ENCODE assay signal across 8 cellular contexts in the genomic region with DNA sequence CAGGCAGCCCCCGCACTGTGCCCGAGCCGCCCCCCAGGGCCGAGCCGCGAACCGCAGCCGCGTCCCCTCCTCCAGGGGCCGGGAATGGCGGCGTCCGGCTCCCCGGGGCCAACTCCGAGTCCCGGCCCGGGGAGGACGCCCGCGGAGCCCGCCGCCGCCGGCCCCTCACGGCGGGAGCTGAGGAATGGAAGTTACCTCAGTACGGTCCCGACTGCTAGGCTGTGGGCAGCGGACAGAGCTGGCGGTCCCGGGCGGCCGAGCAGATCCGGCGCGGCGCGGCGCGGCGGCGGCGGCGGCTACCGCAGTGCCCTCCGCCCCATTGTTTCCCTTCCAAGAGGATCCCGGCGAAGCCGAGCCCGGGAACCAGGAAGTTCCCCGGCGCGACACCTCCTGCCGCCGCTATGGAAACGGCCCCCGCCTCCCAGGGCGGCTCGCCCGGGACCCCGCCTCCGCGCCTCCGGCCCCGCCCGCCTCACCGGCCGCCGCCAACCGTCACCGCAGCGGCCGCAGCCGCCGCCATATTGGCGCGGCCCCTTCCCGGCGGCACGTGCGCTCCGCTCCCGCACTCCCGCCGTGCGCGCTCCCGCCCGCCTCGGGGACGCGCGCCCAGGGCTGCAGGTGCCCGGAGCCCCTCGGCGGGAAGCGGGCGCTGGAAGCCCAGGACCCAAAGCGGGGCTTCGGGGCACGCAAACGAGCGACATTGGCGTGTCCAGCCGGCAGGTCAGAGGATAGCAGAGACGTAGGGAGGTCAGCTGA. TPM values are rescaled to one million over a fixed set of nuclear protein-coding genes. Genes with fewer than 3 reads are reported as not detected.
DNase-seq lines count a peak whose midpoint lies in the region; ATAC-seq, FAIRE-seq and TF ChIP-seq lines count a peak whose summit lies in the region.

Gene USP6NL, minus strand, starts transcription at position 403 of the 756 bp plus-strand sequence. CDS start 14,016 bp downstream, outside the sequence.

- no peaks in the 10 kb centered on the region for H3K36me3 Mint-ChIP-seq in T-cell
- H3K36me3 Mint-ChIP-seq in progenitor cell of endocrine pancreas (ENCODE audit: insufficient read depth): no peaks in the 10 kb centered on the region

- H3K27ac Mint-ChIP-seq in T-cell (peak within 1 kb of the TSS; percentile 85 to 93), progenitor cell of endocrine pancreas (peak within 1 kb of the TSS; percentile 98)

- H3K4me3 Mint-ChIP-seq in T-cell (peak within 1 kb of the TSS; percentile 86 to 90 (median 88)), progenitor cell of endocrine pancreas (ENCODE audit: low read depth) (peak within 1 kb of the TSS; percentile 93)

- no peaks in the 10 kb centered on the region for H3K36me3 ChIP-seq in uterus

- TF ChIP-seq CTCF in progenitor cell of endocrine pancreas (IDR thresholded peaks at IDR 0.05; ENCODE audit: unreplicated experiment) (no peak), uterus (IDR thresholded peaks at IDR 0.05) (no peak)

- peak within 1 kb of the TSS; percentile 40 to 71 for H3K4me3 ChIP-seq in uterus

- no peaks in the 10 kb centered on the region for H3K27me3 Mint-ChIP-seq in T-cell
- no peaks in the 10 kb centered on the region for H3K27me3 Mint-ChIP-seq in progenitor cell of endocrine pancreas

- peaks cover 45 to 55% (median 45%) of the 10 kb centered on the region in 3 donors for H3K4me1 Mint-ChIP-seq in T-cell
- peaks cover 30% of the 10 kb centered on the region for H3K4me1 Mint-ChIP-seq in progenitor cell of endocrine pancreas (ENCODE audit: low read depth)

- H3K27ac ChIP-seq in uterus: peak within 1 kb of the TSS; percentile 77 to 91

- no peak for FAIRE-seq in H54 (lab: Jason Lieb, UNC)

- ATAC-seq in T-cell (replicated peaks in 1 of 4) (peak; percentile 66 to 78 (median 74)), left ventricle myocardium superior (peak; percentile 99)

- H3K9me3 Mint-ChIP-seq in T-cell (peaks cover 0 to 6% (median 3%) of the 10 kb centered on the region in 3 donors), progenitor cell of endocrine pancreas (ENCODE audit: low read depth) (no peaks in the 10 kb centered on the region)

- H3K27me3 ChIP-seq in uterus: no peaks in the 10 kb centered on the region

- intact Hi-C loops in left ventricle myocardium superior (cut with micrococcal nuclease): no loop called here
- intact Hi-C loops in uterus (cut with DNase I; ENCODE audit: low total_unique reads): no loop called here

- POLR2A ChIA-PET in T-cell (lab: Charles Lee): interaction anchor here in 1 of 2 donors (0.6 kb wide), 1 partner anchor 19 kb away, joined by 4 read pairs; no protein-coding TSS in a partner anchor

- TF ChIP-seq POLR2A in H54 (IDR thresholded peaks at IDR 0.05; ENCODE audit: low read depth, low read length) (peak; percentile 37; the same call in 1 of the 2 replicates), uterus (IDR thresholded peaks at IDR 0.05) (peak; percentile 59 to 83)

- DNase-seq in GDM1 (lab: John Stamatoyannopoulos, UW): peak; percentile 85
- DNase-seq in H54 (ENCODE audit: insufficient read length, low spot score): peak; percentile 82
- DNase-seq in M059J (ENCODE audit: low read depth): peak; percentile 66
- DNase-seq in T-cell: peak; percentile 3 to 66 (median 36)
- peak; percentile 23 to 86 (median 74) for DNase-seq in anterior cingulate cortex (lab: John Stamatoyannopoulos, UW)
- peak; percentile 95 for DNase-seq in left ventricle myocardium superior
- peak; percentile 81 for DNase-seq in progenitor cell of endocrine pancreas (ENCODE audit: low spot score, unreplicated experiment)
- peak; percentile 82 to 91 for DNase-seq in uterus

- H3K4me1 ChIP-seq in uterus: no peaks in the 10 kb centered on the region

- CTCF ChIA-PET in T-cell (lab: Charles Lee): interaction anchor here (0.6 to 0.7 kb wide), 4 partner anchors 15 to 1221 kb away, joined by 3 to 4 read pairs (median 3); no protein-coding TSS in a partner anchor

- H3K9me3 ChIP-seq in uterus: no peaks in the 10 kb centered on the region

RNA-seq across cellular contexts. Expression of gene USP6NL, which starts in this region (rescaled TPM):
- total RNA-seq in M059J (2014; rRNA removed; shearing (Covaris generic)): 4.2 and 7.9 TPM in 2 replicates
- 1 to 10 TPM; 3.9 to 7.6 (median 4.6) TPM for total RNA-seq in T-cell
- total RNA-seq in left ventricle myocardium superior: 6.9 TPM
- total RNA-seq in progenitor cell of endocrine pancreas: 37.3 and 39.2 TPM in 2 replicates
- 10 to 100 TPM in 3 of 4 donors, 1 to 10 TPM in 1; 3.8 to 21.9 (median 17.0) TPM for total RNA-seq in uterus

Comparison
In these comparisons a context has a peak if more than half of its experiments do, and no peak if none do; other contexts are left out.
1. Peak in every context shown above with its lines: DNase-seq, ATAC-seq, H3K4me3 ChIP-seq and H3K27ac ChIP-seq.
2. DNase-seq: peak in every context shown above with its lines; median percentile 95 in left ventricle myocardium superior; 86 in uterus; 85 in GDM1; 82 in H54; 81 in progenitor cell of endocrine pancreas; 74 in anterior cingulate cortex; 66 in M059J; 36 in T-cell.